ENCODE assay signal across 6 cellular contexts in genomic region chr1:4091996-4092395, GRCh38.
"Had no signal": no experiment of that assay in that cellular context is flagged by ENCODE, and none has a peak within 500 bp of the region (broad histone marks: within the 10 kb centered on the region; RNA-seq: fewer than 3 reads in every experiment).

No MANE protein-coding gene starts in this region.

- DNase-seq: H9, HCEC 1CT had no signal

- H3K4me2 ChIP-seq: GM23338 had no signal

- FAIRE-seq: H1, H54, HTR-8/SVneo had no signal

- H3K4me3 ChIP-seq: GM23338 had no signal

- ATAC-seq: GM23338 had no signal

- H2AFZ ChIP-seq: GM23338 had no signal
